1 cellular context compared by ENCODE assay signal in the genomic region with DNA sequence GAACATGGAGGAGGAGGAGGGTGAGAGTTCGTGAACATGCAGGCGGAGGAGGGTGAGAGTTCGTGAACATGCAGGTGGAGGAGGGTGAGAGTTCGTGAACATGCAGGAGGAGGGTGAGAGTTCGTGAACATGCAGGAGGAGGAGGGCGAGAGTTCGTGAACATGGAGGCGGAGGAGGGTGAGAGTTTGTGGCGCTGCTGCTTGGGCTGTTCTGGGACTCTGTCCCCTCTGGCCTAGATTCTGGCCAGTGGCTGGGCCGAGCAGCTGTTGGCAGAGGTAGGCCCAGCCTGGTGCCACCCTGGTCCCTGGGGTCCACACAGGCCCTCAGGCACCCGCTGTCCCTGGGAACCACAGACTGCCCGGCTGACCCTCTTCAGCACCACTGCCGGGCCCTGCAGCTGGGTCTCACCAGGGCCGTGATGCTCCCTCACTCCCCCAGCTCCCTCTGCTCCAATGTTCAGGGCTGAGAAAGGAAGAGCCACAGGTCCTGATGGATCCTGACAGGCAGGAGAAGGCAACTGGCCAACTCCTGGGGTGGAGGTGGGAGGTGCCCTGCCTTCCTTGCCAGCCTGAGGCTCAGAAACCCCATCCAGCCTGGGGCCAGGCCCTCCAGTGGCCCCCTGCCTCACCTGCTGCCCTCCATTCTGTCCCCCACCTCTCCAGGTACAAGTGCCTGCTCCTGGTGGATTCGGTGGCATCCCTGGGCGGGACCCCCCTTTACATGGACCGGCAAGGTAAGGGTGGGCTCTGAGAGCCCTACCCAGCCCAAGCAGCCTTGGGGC.
TF ChIP-seq lines count a peak whose summit lies in the region.

No MANE protein-coding gene starts in this region.

TF ChIP-seq in A549, 52 proteins besides CTCF, POLR2A, EP300 and RAD21 (continued from another document):
- TF ChIP-seq BHLHE40 (IDR thresholded peaks at IDR 0.05; ENCODE audit: low read depth, low read length) (no peak), MAZ (IDR thresholded peaks at IDR 0.05; ENCODE audit: borderline replicate concordance, low read depth, low read length) (no peak), HOXA7 (CRISPR knock-in tag; IDR thresholded peaks at IDR 0.05) (no peak), HOXB13 (CRISPR knock-in tag; IDR thresholded peaks at IDR 0.05; ENCODE audit: low read depth) (no peak), CHD4 (IDR thresholded peaks at IDR 0.05; ENCODE audit: borderline replicate concordance) (no peak), MAFK (IDR thresholded peaks at IDR 0.05; ENCODE audit: partially characterized antibody) (no peak), HEYL (CRISPR knock-in tag; IDR thresholded peaks at IDR 0.05) (no peak), POLR2AphosphoS2 (conservative IDR thresholded peaks at IDR 0.05; ENCODE audit: low read length) (no peak), ESRRA (IDR thresholded peaks at IDR 0.05; ENCODE audit: borderline replicate concordance, low read length) (no peak)
- TF ChIP-seq, protein P1, sequence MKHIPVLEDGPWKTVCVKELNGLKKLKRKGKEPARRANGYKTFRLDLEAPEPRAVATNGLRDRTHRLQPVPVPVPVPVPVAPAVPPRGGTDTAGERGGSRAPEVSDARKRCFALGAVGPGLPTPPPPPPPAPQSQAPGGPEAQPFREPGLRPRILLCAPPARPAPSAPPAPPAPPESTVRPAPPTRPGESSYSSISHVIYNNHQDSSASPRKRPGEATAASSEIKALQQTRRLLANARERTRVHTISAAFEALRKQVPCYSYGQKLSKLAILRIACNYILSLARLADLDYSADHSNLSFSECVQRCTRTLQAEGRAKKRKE (CRISPR knock-in tag; IDR thresholded peaks at IDR 0.05; ENCODE audit: low read depth) = no peak
- TF ChIP-seq, protein P2, sequence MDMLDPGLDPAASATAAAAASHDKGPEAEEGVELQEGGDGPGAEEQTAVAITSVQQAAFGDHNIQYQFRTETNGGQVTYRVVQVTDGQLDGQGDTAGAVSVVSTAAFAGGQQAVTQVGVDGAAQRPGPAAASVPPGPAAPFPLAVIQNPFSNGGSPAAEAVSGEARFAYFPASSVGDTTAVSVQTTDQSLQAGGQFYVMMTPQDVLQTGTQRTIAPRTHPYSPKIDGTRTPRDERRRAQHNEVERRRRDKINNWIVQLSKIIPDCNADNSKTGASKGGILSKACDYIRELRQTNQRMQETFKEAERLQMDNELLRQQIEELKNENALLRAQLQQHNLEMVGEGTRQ (IDR thresholded peaks at IDR 0.05) = no peak
- TF ChIP-seq, protein P3, sequence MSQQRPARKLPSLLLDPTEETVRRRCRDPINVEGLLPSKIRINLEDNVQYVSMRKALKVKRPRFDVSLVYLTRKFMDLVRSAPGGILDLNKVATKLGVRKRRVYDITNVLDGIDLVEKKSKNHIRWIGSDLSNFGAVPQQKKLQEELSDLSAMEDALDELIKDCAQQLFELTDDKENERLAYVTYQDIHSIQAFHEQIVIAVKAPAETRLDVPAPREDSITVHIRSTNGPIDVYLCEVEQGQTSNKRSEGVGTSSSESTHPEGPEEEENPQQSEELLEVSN (IDR thresholded peaks at IDR 0.05; ENCODE audit: borderline replicate concordance, low read depth) = no peak
TF ChIP-seq in A549: peak in this region for 0.
